ENCODE assay signal across 10 cellular contexts in the genomic region with DNA sequence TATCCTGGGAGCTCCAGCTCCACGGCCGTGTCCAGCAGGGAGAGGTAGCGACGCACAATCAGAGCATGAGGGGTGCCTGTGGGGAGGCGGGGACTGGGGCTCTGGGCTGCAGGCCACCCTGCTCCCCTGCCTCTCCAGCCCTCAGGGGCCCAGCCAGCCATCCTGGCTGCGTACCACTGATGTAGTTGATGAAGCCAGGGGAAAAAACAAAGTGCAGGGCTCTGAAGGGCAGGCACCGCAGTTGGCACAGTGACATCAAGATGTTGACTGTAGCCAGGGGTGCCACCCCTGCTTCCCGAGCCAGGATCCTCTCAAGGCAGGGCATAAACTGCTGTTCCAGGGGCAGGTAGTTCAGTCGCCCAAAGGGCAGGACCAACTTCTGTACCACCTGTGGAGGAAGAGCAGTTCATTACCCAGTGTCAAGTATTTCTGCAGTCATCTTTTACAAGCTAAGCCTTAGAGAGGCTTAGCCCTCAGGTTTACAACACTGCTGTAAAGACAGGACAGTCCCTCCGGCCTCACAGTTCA. TPM values are rescaled to one million over a fixed set of nuclear protein-coding genes. Genes with fewer than 3 reads are reported as not detected.
A peak's percentile ranks its signal among the peaks of the same experiment; 100 is the strongest.
DNase-seq lines count a peak whose midpoint lies in the region; ATAC-seq, FAIRE-seq and TF ChIP-seq lines count a peak whose summit lies in the region.
"Had no signal": no experiment of that assay in that cellular context is flagged by ENCODE, and none has a peak within 500 bp of the region (broad histone marks: within the 10 kb centered on the region; RNA-seq: fewer than 3 reads in every experiment).

No MANE protein-coding gene starts in this region.

- CTCF ChIA-PET in activated CD8-positive, alpha-beta T cell treated with anti-CD3 and anti-CD28 coated beads for 36 hours (lab: Charles Lee) = interaction anchor here (1.1 to 1.3 kb wide), 3 partner anchors 10 to 67 kb away, joined by 3 to 5 read pairs (median 3); no protein-coding TSS in a partner anchor

- no peaks in the 10 kb centered on the region for H3K9me3 Mint-ChIP-seq in activated CD8-positive, alpha-beta T cell treated with anti-CD3 and anti-CD28 coated beads for 36 hours

- H3K27me3 Mint-ChIP-seq in activated CD8-positive, alpha-beta T cell treated with anti-CD3 and anti-CD28 coated beads for 36 hours = no peaks in the 10 kb centered on the region

- H3K9me3 ChIP-seq in tibial artery = no peaks in the 10 kb centered on the region
- H3K9me3 ChIP-seq: esophagus squamous epithelium had no signal

- H3K4me1 Mint-ChIP-seq in activated CD8-positive, alpha-beta T cell treated with anti-CD3 and anti-CD28 coated beads for 36 hours (ENCODE audit: low read depth) = peaks cover 26% of the 10 kb centered on the region

- no peak for TF ChIP-seq CTCF in activated CD8-positive, alpha-beta T cell treated with anti-CD3 and anti-CD28 coated beads for 36 hours (IDR thresholded peaks at IDR 0.05)
- no peak for TF ChIP-seq CTCF in tibial artery (IDR thresholded peaks at IDR 0.05)

- H3K4me3 ChIP-seq in tibial artery = no peak overlapping the region
- H3K4me3 ChIP-seq: esophagus squamous epithelium had no signal

- peaks cover 0 to 56% (median 42%) of the 10 kb centered on the region in 4 donors for H3K4me1 ChIP-seq in tibial artery

- H3K36me3 Mint-ChIP-seq in activated CD8-positive, alpha-beta T cell treated with anti-CD3 and anti-CD28 coated beads for 36 hours (ENCODE audit: low read depth) = peaks cover 23% of the 10 kb centered on the region

- ATAC-seq in Right ventricle myocardium superior (ENCODE audit: poor library complexity) (no peak), left colon (peak; percentile 2), HG02852 (IDR thresholded peaks at IDR 0.05; ENCODE audit: unreplicated experiment) (no peak)
- ATAC-seq in activated CD8-positive, alpha-beta T cell treated with anti-CD3 and anti-CD28 coated beads for 36 hours = no peak

- FAIRE-seq in GM19239 (lab: Jason Lieb, UNC) = no peak

- peak overlapping the region; percentile 11 to 38 for H3K27ac ChIP-seq in tibial artery
- H3K27ac ChIP-seq: C4-2B had no signal

- POLR2A ChIA-PET in activated CD8-positive, alpha-beta T cell treated with anti-CD3 and anti-CD28 coated beads for 36 hours (lab: Charles Lee) = interaction anchor here (0.5 to 2.1 kb wide), 6 partner anchors 10 to 19 kb away, joined by 3 to 8 read pairs (median 4); a partner anchor contains a TSS

- peaks cover 22 to 50% (median 47%) of the 10 kb centered on the region in 3 donors for H3K36me3 ChIP-seq in tibial artery

- peak; percentile 36 for DNase-seq in Right ventricle myocardium superior
- no peak for DNase-seq in cardiac septum (ENCODE audit: low spot score)
- no peak for DNase-seq in activated CD8-positive, alpha-beta T cell treated with anti-CD3 and anti-CD28 coated beads for 36 hours
- no peak for DNase-seq in left colon
- no peak for DNase-seq in tibial artery
- no peak for DNase-seq in hippocampal formation (lab: John Stamatoyannopoulos, UW)
- no peak for DNase-seq in GM19239 (ENCODE audit: insufficient read length, low spot score)
- DNase-seq: esophagus squamous epithelium had no signal

- intact Hi-C loops in Right ventricle myocardium superior (cut with DNase I) = no loop called here
- intact Hi-C loops in cardiac septum (cut with DNase I) = no loop called here
- intact Hi-C loops in activated CD8-positive, alpha-beta T cell treated with anti-CD3 and anti-CD28 coated beads for 36 hours (cut with micrococcal nuclease) = no loop called here
- intact Hi-C loops in left colon (cut with DNase I, micrococcal nuclease) = no loop called here
- intact Hi-C loops in tibial artery (cut with DNase I; ENCODE audit: low total_unique reads) = no loop called here

- peak overlapping the region; percentile 53 for H3K27ac Mint-ChIP-seq in activated CD8-positive, alpha-beta T cell treated with anti-CD3 and anti-CD28 coated beads for 36 hours

- H3K27me3 ChIP-seq in tibial artery = no peaks in the 10 kb centered on the region
- H3K27me3 ChIP-seq: esophagus squamous epithelium had no signal

- H3K4me3 Mint-ChIP-seq in activated CD8-positive, alpha-beta T cell treated with anti-CD3 and anti-CD28 coated beads for 36 hours = peak overlapping the region; percentile 18

RNA-seq across cellular contexts. Expression of a gene that starts 2.8 kb away (rescaled TPM):
- 81.1 TPM for total RNA-seq in Right ventricle myocardium superior
- 93.3 TPM for total RNA-seq in cardiac septum
- 10 to 100 TPM; 54.0 to 59.4 TPM for total RNA-seq in activated CD8-positive, alpha-beta T cell treated with anti-CD3 and anti-CD28 coated beads for 36 hours
- 100 to 1,000 TPM in 1 of 2 donors, 10 to 100 TPM in 1; 82.0 to 108 TPM for total RNA-seq in left colon

RNA-seq across cellular contexts. Expression of a gene that starts 5.5 kb away (rescaled TPM):
- total RNA-seq in Right ventricle myocardium superior = 33.9 TPM
- total RNA-seq in cardiac septum = 29.0 TPM
- 10 to 100 TPM; 59.7 to 64.2 TPM for total RNA-seq in activated CD8-positive, alpha-beta T cell treated with anti-CD3 and anti-CD28 coated beads for 36 hours
- total RNA-seq in left colon = 10 to 100 TPM; 72.4 to 80.7 TPM

RNA-seq across cellular contexts. Expression of a gene that starts 8.5 kb away (rescaled TPM):
- 62.7 TPM for total RNA-seq in Right ventricle myocardium superior
- 67.5 TPM for total RNA-seq in cardiac septum
- total RNA-seq in activated CD8-positive, alpha-beta T cell treated with anti-CD3 and anti-CD28 coated beads for 36 hours = 10 to 100 TPM; 20.6 to 22.0 TPM
- total RNA-seq in left colon = 10 to 100 TPM; 50.8 to 64.0 TPM

RNA-seq across cellular contexts. Expression of a gene that starts 18.4 kb away (rescaled TPM):
- 49.7 TPM for total RNA-seq in Right ventricle myocardium superior
- total RNA-seq in cardiac septum = 83.4 TPM
- 10 to 100 TPM; 42.7 to 46.1 TPM for total RNA-seq in activated CD8-positive, alpha-beta T cell treated with anti-CD3 and anti-CD28 coated beads for 36 hours
- total RNA-seq in left colon = 10 to 100 TPM; 76.7 to 97.4 TPM

RNA-seq across cellular contexts. Expression of a gene that starts 20.1 kb away (rescaled TPM):
- total RNA-seq in Right ventricle myocardium superior = 6.3 TPM
- total RNA-seq in cardiac septum = 9.4 TPM
- 10 to 100 TPM in 1 of 2 experiments, 1 to 10 TPM in 1; 9.9 to 10.4 TPM for total RNA-seq in activated CD8-positive, alpha-beta T cell treated with anti-CD3 and anti-CD28 coated beads for 36 hours
- total RNA-seq in left colon = 10 to 100 TPM; 12.8 to 15.1 TPM
